Comparison of ENCODE assay signal across 2 cellular contexts in genomic region chr4:177124436-177124835, GRCh38.
TF ChIP-seq lines count a peak whose summit lies in the region.

No MANE protein-coding gene starts in this region.

TF ChIP-seq in SK-N-SH, 30 proteins besides CTCF, POLR2A, EP300 and RAD21 (continued from another document):
- TF ChIP-seq TCF12 (IDR thresholded peaks at IDR 0.05) (no peak), RCOR1 (IDR thresholded peaks at IDR 0.05; ENCODE audit: low read length) (no peak), POLR2AphosphoS5 (IDR thresholded peaks at IDR 0.05; ENCODE audit: low read depth, low read length) (no peak), TEAD4 (IDR thresholded peaks at IDR 0.05; ENCODE audit: borderline replicate concordance, insufficient read depth) (no peak)

TF ChIP-seq in SK-N-SH treated with all-trans-retinoic acid at 6 μM for 48 hours, 23 proteins besides CTCF, POLR2A, EP300 and RAD21 (continued from another document):
- TF ChIP-seq TSHZ2 (CRISPR knock-in tag; IDR thresholded peaks at IDR 0.05) (no peak), ZC3H10 (CRISPR knock-in tag; IDR thresholded peaks at IDR 0.05) (no peak), CREB5 (CRISPR knock-in tag; IDR thresholded peaks at IDR 0.05; ENCODE audit: low read depth) (no peak), ZFP3 (CRISPR knock-in tag; IDR thresholded peaks at IDR 0.05) (no peak), ZNF8 (CRISPR knock-in tag; IDR thresholded peaks at IDR 0.05) (no peak), TCF4 (CRISPR knock-in tag; IDR thresholded peaks at IDR 0.05; ENCODE audit: borderline replicate concordance) (no peak), CSDC2 (CRISPR knock-in tag; IDR thresholded peaks at IDR 0.05) (no peak)
TF ChIP-seq in SK-N-SH treated with all-trans-retinoic acid at 6 μM for 48 hours: peak in this region for 0.
